ENCODE assay signal across 1 cellular context in the genomic region with DNA sequence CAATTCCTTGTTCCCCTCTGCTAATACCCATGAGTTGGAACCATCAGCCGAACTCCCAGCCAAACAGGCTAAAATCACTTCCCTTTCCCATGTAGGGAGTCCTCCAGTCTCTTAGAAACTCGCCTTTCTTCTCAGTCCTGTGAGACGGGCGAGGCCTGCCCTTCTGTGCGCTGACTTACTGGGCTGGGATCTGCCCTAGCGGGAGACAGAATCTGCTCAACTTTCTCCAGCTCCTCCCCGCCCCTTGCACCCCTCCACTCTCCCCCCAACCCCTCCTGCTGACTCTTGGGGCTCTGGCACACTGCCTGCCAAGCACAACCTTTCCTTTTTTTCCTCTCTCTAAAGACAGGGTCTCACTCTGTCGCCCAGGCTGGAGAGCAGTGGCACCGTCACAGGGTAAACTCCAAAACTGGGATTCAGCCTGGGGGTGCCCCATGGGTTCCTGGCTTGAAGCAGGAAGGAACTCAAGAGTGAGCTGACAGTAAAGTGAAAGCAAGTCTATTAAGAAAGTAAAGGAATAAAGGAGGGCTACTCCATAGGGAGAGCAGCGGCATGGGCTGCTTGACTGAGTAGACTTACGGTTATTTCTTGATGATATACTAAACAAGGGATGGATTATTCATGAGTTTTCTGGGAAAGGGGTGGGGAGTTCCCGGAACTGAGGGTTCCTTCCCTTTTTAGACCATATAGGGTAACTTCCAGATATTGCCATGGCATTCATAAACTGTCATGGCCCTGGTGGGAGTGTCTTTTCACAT.
TF ChIP-seq lines count a peak whose summit lies in the region.

No MANE protein-coding gene starts in this region.

TF ChIP-seq in IMR-90, 13 proteins besides CTCF, POLR2A, EP300 and RAD21 (continued from another document):
- TF ChIP-seq USF2 (IDR thresholded peaks at IDR 0.05; ENCODE audit: low read depth, low read length): no peak
- no peak for TF ChIP-seq CHD1 (IDR thresholded peaks at IDR 0.05; ENCODE audit: low read depth, low read length)
- no peak for TF ChIP-seq RCOR1 (IDR thresholded peaks at IDR 0.05; ENCODE audit: insufficient replicate concordance, low read length)
